8 cellular contexts compared by ENCODE assay signal in the genomic region with DNA sequence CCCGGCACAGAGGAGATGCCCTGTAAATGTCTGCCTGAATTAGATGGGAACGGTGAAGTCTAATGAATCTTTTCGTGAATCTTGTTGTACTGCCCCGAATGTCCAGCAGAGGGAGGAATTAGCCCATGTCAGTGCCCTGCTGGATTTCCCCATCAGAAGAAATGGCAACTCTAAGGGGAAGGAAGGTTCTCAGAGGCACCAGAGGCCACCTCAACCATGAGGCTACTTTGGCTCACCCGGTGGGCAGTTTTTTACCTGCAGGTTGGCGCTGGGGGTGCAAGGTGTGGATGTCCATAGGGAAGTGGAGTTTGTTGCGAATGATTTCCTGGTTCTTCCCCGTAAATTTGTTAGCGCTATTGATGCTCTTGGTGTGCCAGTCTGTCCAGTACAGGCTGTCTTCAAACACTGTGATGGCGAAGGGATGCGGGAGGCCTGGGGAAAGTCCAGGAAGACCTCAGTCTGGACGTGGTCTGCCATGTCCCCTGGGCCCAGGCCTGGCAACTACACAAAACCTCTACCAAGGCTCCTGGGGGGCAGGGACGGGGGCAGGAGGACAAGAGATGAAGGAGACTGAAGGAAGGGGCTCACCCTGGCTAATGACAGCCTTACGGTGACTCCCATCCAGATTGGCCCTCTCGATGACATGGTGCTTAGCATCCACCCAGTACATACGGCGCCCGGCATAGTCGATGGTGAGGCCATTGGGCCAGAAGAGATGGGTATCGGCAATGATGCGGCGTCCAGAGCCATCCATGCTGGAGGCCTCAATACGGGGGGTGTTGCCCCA. TPM values are rescaled to one million over a fixed set of nuclear protein-coding genes. Genes with fewer than 3 reads are reported as not detected.
A peak's percentile ranks its signal among the peaks of the same experiment; 100 is the strongest.
DNase-seq lines count a peak whose midpoint lies in the region; ATAC-seq lines count a peak whose summit lies in the region.

No MANE protein-coding gene starts in this region.

- H3K4me2 ChIP-seq in mesenchymal stem cell (ENCODE audit: low read length, poor library complexity, severe bottlenecking) = no peak overlapping the region

- H4K8ac ChIP-seq in mesenchymal stem cell (ENCODE audit: low read length) = no peak overlapping the region

- no peaks in the 10 kb centered on the region for H3K4me1 ChIP-seq in mesenchymal stem cell (ENCODE audit: control insufficient read depth, insufficient read depth, low read depth, low read length)

- H2BK15ac ChIP-seq in mesenchymal stem cell (ENCODE audit: low read depth, poor library complexity, severe bottlenecking) = peak overlapping the region; percentile 84

- H3K79me1 ChIP-seq in mesenchymal stem cell (replicated peaks; ENCODE audit: low read length, poor library complexity, severe bottlenecking) = no peaks in the 10 kb centered on the region

- peak overlapping the region in 1 of 2 experiments; percentile 60 for H2BK12ac ChIP-seq in mesenchymal stem cell (ENCODE audit: low read length in 2 of 2)

- H3K27ac ChIP-seq in mesenchymal stem cell (ENCODE audit: low read length, poor library complexity, severe bottlenecking) = no peak overlapping the region

- H2AFZ ChIP-seq in mesenchymal stem cell (ENCODE audit: low read depth, low read length) = no peak overlapping the region

- H3K23ac ChIP-seq in mesenchymal stem cell (ENCODE audit: low read length in 2 of 2) = no peak overlapping the region

- DNase-seq in DMS79 (lab: John Stamatoyannopoulos, UW) (peak; percentile 59), NCI-H748 treated with DMSO at 0.1 percent for 48 hours (lab: John Stamatoyannopoulos, UW) (peak; percentile 74), mesenchymal stem cell (peak; percentile 78)
- peak; percentile 66 to 71 for DNase-seq in activated CD4-positive, alpha-beta T cell treated with anti-CD3 and anti-CD28 coated beads, Interleukin-2, amount 50 U/mL, for 4 hours
- DNase-seq in effector CD4-positive, alpha-beta T cell = peak; percentile 68
- DNase-seq in stimulated activated CD8-positive, alpha-beta memory T cell treated with anti-CD3 and anti-CD28 coated beads, Interleukin-15, amount 100 ng/mL, for 48 hours (ENCODE audit: low read depth in 2 of 2) = peak; percentile 27 to 38

- H2BK5ac ChIP-seq in mesenchymal stem cell (ENCODE audit: low read depth, low read length, poor library complexity, severe bottlenecking) = no peak overlapping the region

- H4K91ac ChIP-seq in mesenchymal stem cell (ENCODE audit: low read length) = no peak overlapping the region

- peak; percentile 51 for ATAC-seq in HG03135 (IDR thresholded peaks at IDR 0.05; ENCODE audit: unreplicated experiment)
- no peak for ATAC-seq in GM19397 (IDR thresholded peaks at IDR 0.05; ENCODE audit: unreplicated experiment)

- H3K14ac ChIP-seq in mesenchymal stem cell (ENCODE audit: low read length in 2 of 2) = peak overlapping the region in 1 of 2 experiments; percentile 11

- no peak overlapping the region for H3K4me3 ChIP-seq in mesenchymal stem cell (ENCODE audit: insufficient read depth in 1 of 2, low read depth in 1 of 2, low read length in 2 of 2)

- H2BK120ac ChIP-seq in mesenchymal stem cell (ENCODE audit: low read depth, low read length) = no peak overlapping the region

- no peak overlapping the region for H3K18ac ChIP-seq in mesenchymal stem cell (ENCODE audit: low read depth in 1 of 2, low read length in 2 of 2)

- 74% methylated on average over 22 of the region's 23 CpGs for WGBS in mesenchymal stem cell

- H3K27me3 ChIP-seq in mesenchymal stem cell (ENCODE audit: control insufficient read depth in 1 of 2, insufficient read depth in 1 of 2, low read length in 2 of 2) = no peaks in the 10 kb centered on the region

- no peaks in the 10 kb centered on the region for H3K9me3 ChIP-seq in mesenchymal stem cell (ENCODE audit: control insufficient read depth, low read length)

- H3K9ac ChIP-seq in mesenchymal stem cell (ENCODE audit: low read length) = no peak overlapping the region

- no peak overlapping the region for H2AK5ac ChIP-seq in mesenchymal stem cell (ENCODE audit: low read length, severe bottlenecking)

- no peak overlapping the region for H3K4ac ChIP-seq in mesenchymal stem cell (ENCODE audit: low read depth in 1 of 2, low read length in 2 of 2)

- H3K36me3 ChIP-seq in mesenchymal stem cell (ENCODE audit: control insufficient read depth in 1 of 2, insufficient read depth in 2 of 2, low read depth in 1 of 2, low read length in 2 of 2) = peaks cover 28 to 54% of the 10 kb centered on the region in 2 experiments

RNA-seq across cellular contexts. Expression of gene LRP4, which starts 28.5 kb away (rescaled TPM):
- 25.1 TPM for polyA plus RNA-seq in mesenchymal stem cell (2013, experiment 1 of 2)
- 23.9 TPM for polyA plus RNA-seq in mesenchymal stem cell (2013, experiment 2 of 2)

RNA-seq across cellular contexts. Expression of gene CKAP5, which starts 43.8 kb away (rescaled TPM):
- polyA plus RNA-seq in mesenchymal stem cell (2013, experiment 1 of 2) = 22.6 TPM
- 21.7 TPM for polyA plus RNA-seq in mesenchymal stem cell (2013, experiment 2 of 2)

RNA-seq across cellular contexts. Expression of gene CSTPP1, which starts 46.7 kb away (rescaled TPM):
- polyA plus RNA-seq in mesenchymal stem cell (2013, experiment 1 of 2) = 29.3 TPM
- polyA plus RNA-seq in mesenchymal stem cell (2013, experiment 2 of 2) = 28.4 TPM
